Comparison of ENCODE assay signal across 17 cellular contexts in genomic region chr7:3138206-3138605, GRCh38.
DNase-seq lines count a peak whose midpoint lies in the region; ATAC-seq and TF ChIP-seq lines count a peak whose summit lies in the region.
"Had no signal": no experiment of that assay in that cellular context is flagged by ENCODE, and none has a peak within 500 bp of the region (broad histone marks: within the 10 kb centered on the region; RNA-seq: fewer than 3 reads in every experiment).

No MANE protein-coding gene starts in this region.

- H3K36me3 ChIP-seq in SK-N-SH (replicated peaks in 1 of 2; ENCODE audit: control insufficient read depth in 1 of 2, insufficient read depth in 2 of 2, low read length in 1 of 2): no peaks in the 10 kb centered on the region
- H3K36me3 ChIP-seq: BLaER1 had no signal

- POLR2A ChIA-PET in SK-N-SH (lab: Yijun Ruan, JAX): no interaction called here

- H3K79me2 ChIP-seq in SK-N-SH (ENCODE audit: insufficient read depth): no peaks in the 10 kb centered on the region

- TF ChIP-seq CTCF in SK-N-SH (IDR thresholded peaks at IDR 0.05): no peak

- H4K20me1 ChIP-seq in SK-N-SH (ENCODE audit: insufficient read depth): no peaks in the 10 kb centered on the region
- H4K20me1 ChIP-seq: BLaER1 had no signal

- no peak for ATAC-seq in SK-N-SH treated with all-trans-retinoic acid at 6 μM for 48 hours
- ATAC-seq: CD8-positive, alpha-beta T cell; HCT116 had no signal

- H3K9ac ChIP-seq in SK-N-SH: no peak overlapping the region
- H3K9ac ChIP-seq: BLaER1, GM23248 had no signal

- no peak overlapping the region for H3K27ac ChIP-seq in SK-N-SH (ENCODE audit: low read depth in 2 of 2, low read length in 1 of 2)
- H3K27ac ChIP-seq: 22Rv1, BLaER1, C4-2B, GM23248 had no signal

- 63% methylated on average over 6 of the region's 6 CpGs for WGBS in SK-N-SH (ENCODE audit: low lambda C conversion rate)

- TF ChIP-seq RAD21 in SK-N-SH (IDR thresholded peaks at IDR 0.05; ENCODE audit: low read length): no peak

- H3K4me3 ChIP-seq in SK-N-SH (ENCODE audit: low read depth in 2 of 2, low read length in 1 of 2): no peak overlapping the region
- H3K4me3 ChIP-seq: BLaER1, GM23248 had no signal

- TF ChIP-seq EP300 in SK-N-SH (IDR thresholded peaks at IDR 0.05; ENCODE audit: borderline replicate concordance in 1 of 2, low read depth in 1 of 2, low read length in 1 of 2): no peak

- DNase-seq in SK-N-SH: no peak
- peak; percentile 41 for DNase-seq in activated effector memory CD4-positive, alpha-beta T cell treated with anti-CD3 and anti-CD28 coated beads, Interleukin-2, amount 50 U/mL, for 16 hours
- no peak for DNase-seq in activated effector memory CD4-positive, alpha-beta T cell treated with Interleukin-2 at 50 U/mL for 16 hours
- peak; percentile 2 for DNase-seq in ureter (ENCODE audit: low spot score)
- no peak for DNase-seq in SW480 (ENCODE audit: low spot score)
- DNase-seq: Caco-2; CD4-positive, CD25-positive, alpha-beta regulatory T cell; CD8-positive, alpha-beta T cell; DMS153; DND-41; GM23248; H9 had no signal

- no peak overlapping the region for H2AFZ ChIP-seq in SK-N-SH (ENCODE audit: low read depth)
- H2AFZ ChIP-seq: GM23248 had no signal

- peaks cover 0 to 3% of the 10 kb centered on the region in 2 experiments; a peak in 1 of 4 replicates for H3K4me1 ChIP-seq in SK-N-SH (ENCODE audit: control insufficient read depth in 1 of 2, insufficient read depth in 2 of 2, low read depth in 1 of 2, low read length in 1 of 2)
- H3K4me1 ChIP-seq: Caco-2 had no signal

- CTCF ChIA-PET in SK-N-SH (lab: Yijun Ruan, JAX): no interaction called here

- no peaks in the 10 kb centered on the region for H3F3A ChIP-seq in SK-N-SH (replicated peaks; ENCODE audit: insufficient read depth)

- H3K27me3 ChIP-seq in SK-N-SH (ENCODE audit: insufficient read depth): no peaks in the 10 kb centered on the region
- H3K27me3 ChIP-seq: BLaER1 had no signal

- H3K9me3 ChIP-seq in SK-N-SH: no peaks in the 10 kb centered on the region
- H3K9me3 ChIP-seq: BLaER1, Caco-2 had no signal

- H3K4me2 ChIP-seq in SK-N-SH: no peak overlapping the region
- H3K4me2 ChIP-seq: BLaER1 had no signal

- H3K9me2 ChIP-seq in SK-N-SH: no peaks in the 10 kb centered on the region

TF ChIP-seq in SK-N-SH treated with all-trans-retinoic acid at 6 μM for 48 hours, 23 proteins besides CTCF, POLR2A, EP300 and RAD21:
- no peak for TF ChIP-seq CSDC2 (CRISPR knock-in tag; IDR thresholded peaks at IDR 0.05)
- TF ChIP-seq ZNF565 (CRISPR knock-in tag; conservative IDR thresholded peaks at IDR 0.05; ENCODE audit: low read depth): 0 out of 2 replicates have a peak, but pooled peaks have one; percentile 49
TF ChIP-seq in SK-N-SH treated with all-trans-retinoic acid at 6 μM for 48 hours: peak in this region for 1.

TF ChIP-seq in SK-N-SH, 30 proteins besides CTCF, POLR2A, EP300 and RAD21:
- TF ChIP-seq FOXM1 (IDR thresholded peaks at IDR 0.05; ENCODE audit: low read depth): no peak
- no peak for TF ChIP-seq SMC3 (IDR thresholded peaks at IDR 0.05; ENCODE audit: low read depth, low read length)
- no peak for TF ChIP-seq RFX5 (IDR thresholded peaks at IDR 0.05; ENCODE audit: low read length)
TF ChIP-seq in SK-N-SH: peak in this region for 0.

Comparison
In these comparisons a context has a peak if more than half of its experiments do, and no peak if none do; other contexts are left out.
1. DNase-seq: peak in activated effector memory CD4-positive, alpha-beta T cell treated with anti-CD3 and anti-CD28 coated beads, Interleukin-2, amount 50 U/mL, for 16 hours (single experiment) and ureter (single experiment); none in SK-N-SH (single experiment), activated effector memory CD4-positive, alpha-beta T cell treated with Interleukin-2 at 50 U/mL for 16 hours (single experiment) and SW480 (single experiment).